In the genomic region with DNA sequence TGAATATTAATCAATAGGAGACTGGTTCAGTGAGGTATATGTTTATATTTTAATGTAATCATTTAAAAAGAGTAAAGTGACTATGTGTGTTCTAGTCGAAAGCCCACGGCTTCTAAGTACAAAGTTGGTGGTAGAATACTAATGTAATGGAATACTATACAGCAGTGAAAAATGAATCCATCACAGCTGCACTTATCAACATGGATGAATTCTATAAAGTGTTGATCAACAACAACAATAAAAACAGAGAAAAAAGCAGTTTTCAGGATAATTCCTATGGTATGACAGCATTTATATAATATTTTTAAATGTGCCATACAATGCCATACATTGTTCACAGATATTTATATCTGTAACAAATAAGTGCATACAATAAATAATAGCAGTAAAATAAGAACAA, we compare ENCODE assay signal across 8 cellular contexts.
"Had no signal": no experiment of that assay in that cellular context is flagged by ENCODE, and none has a peak within 500 bp of the region (broad histone marks: within the 10 kb centered on the region; RNA-seq: fewer than 3 reads in every experiment).

No MANE protein-coding gene starts in this region.

- DNase-seq: IMR-90, Karpas-422, KBM-7, KG1 had no signal

- H3K9ac ChIP-seq: KMS-11 had no signal

- H3K4me2 ChIP-seq: KMS-11 had no signal

- FAIRE-seq: HepG2, HTR-8/SVneo had no signal

- H3K27ac ChIP-seq: HL-60, KMS-11 had no signal

- ATAC-seq: HepG2 had no signal
